21 cellular contexts compared by ENCODE assay signal in genomic region chr6:170201361-170201760, GRCh38.
"Had no signal": no experiment of that assay in that cellular context is flagged by ENCODE, and none has a peak within 500 bp of the region (broad histone marks: within the 10 kb centered on the region; RNA-seq: fewer than 3 reads in every experiment).

No MANE protein-coding gene starts in this region.

- H3K27ac ChIP-seq: gastrocnemius medialis, heart right ventricle, parathyroid adenoma, psoas muscle, spleen, testis, tibial nerve, upper lobe of right lung had no signal

- H3K4me3 Mint-ChIP-seq: memory B cell; naive B cell; stimulated activated naive B cell treated with anti-CD40 and anti-IgM and Interleukin-4, amounts not matched to agents 10 μg/mL and 1 μg/mL and 100 μg/mL, for 72 hours; stimulated activated naive CD8-positive, alpha-beta T cell treated with anti-CD3 and anti-CD28 coated beads, Interleukin-15, amount 100 ng/mL, for 72 hours had no signal

- DNase-seq: cerebellar nuclear complex; effector CD8-positive, alpha-beta T cell; gastrocnemius medialis; heart right ventricle; hypothalamus; midbrain; naive B cell; occipital lobe; psoas muscle; retina; spleen; stimulated activated CD4-positive, alpha-beta T cell treated with anti-CD3 and anti-CD28 coated beads, Interleukin-2, amount 100 ng/mL, for 24 hours; stimulated activated CD4-positive, alpha-beta T cell treated with anti-CD3 and anti-CD28 coated beads, Interleukin-4, amount 100 ng/mL, for 4 hours; stimulated activated naive B cell treated with anti-CD40 and anti-IgM and Interleukin-4, amounts not matched to agents 10 μg/mL and 1 μg/mL and 100 μg/mL, for 72 hours; stimulated activated naive CD8-positive, alpha-beta T cell treated with anti-CD3 and anti-CD28 coated beads, Interleukin-15, amount 100 ng/mL, for 72 hours; testis; upper lobe of right lung had no signal

- H3K4me1 Mint-ChIP-seq: naive B cell had no signal

- ATAC-seq: gastrocnemius medialis; psoas muscle; sciatic nerve; stimulated activated naive B cell treated with anti-CD40 and anti-IgM and Interleukin-4, amounts not matched to agents 10 μg/mL and 1 μg/mL and 100 μg/mL, for 72 hours; stimulated activated naive CD8-positive, alpha-beta T cell treated with anti-CD3 and anti-CD28 coated beads, Interleukin-15, amount 100 ng/mL, for 72 hours; upper lobe of right lung had no signal

- H3K27me3 ChIP-seq: gastrocnemius medialis, heart right ventricle, spleen, testis, tibial nerve, upper lobe of right lung had no signal

- H3K27me3 Mint-ChIP-seq: stimulated activated naive CD8-positive, alpha-beta T cell treated with anti-CD3 and anti-CD28 coated beads, Interleukin-15, amount 100 ng/mL, for 72 hours had no signal

- H3K36me3 ChIP-seq: gastrocnemius medialis, heart right ventricle, spleen, tibial nerve, upper lobe of right lung had no signal

- H3K4me1 ChIP-seq: gastrocnemius medialis, parathyroid adenoma, psoas muscle, spleen, testis, tibial nerve, upper lobe of right lung had no signal

- H3K36me3 Mint-ChIP-seq: memory B cell had no signal

- H3K27ac Mint-ChIP-seq: memory B cell; naive B cell; stimulated activated naive B cell treated with anti-CD40 and anti-IgM and Interleukin-4, amounts not matched to agents 10 μg/mL and 1 μg/mL and 100 μg/mL, for 72 hours; stimulated activated naive CD8-positive, alpha-beta T cell treated with anti-CD3 and anti-CD28 coated beads, Interleukin-15, amount 100 ng/mL, for 72 hours had no signal

- H3K4me3 ChIP-seq: gastrocnemius medialis, heart right ventricle, psoas muscle, spleen, testis, tibial nerve, upper lobe of right lung had no signal

- H3K9me3 ChIP-seq: gastrocnemius medialis, psoas muscle, testis, upper lobe of right lung had no signal
